Comparison of ENCODE assay signal across 8 cellular contexts in genomic region chr21:43645414-43645891, GRCh38. TPM values are rescaled to one million over a fixed set of nuclear protein-coding genes. Genes with fewer than 3 reads are reported as not detected.
DNase-seq lines count a peak whose midpoint lies in the region; ATAC-seq, FAIRE-seq and TF ChIP-seq lines count a peak whose summit lies in the region.

No MANE protein-coding gene starts in this region.

- H3K27me3 ChIP-seq in H7 (ENCODE audit: control insufficient read depth, insufficient read depth, low read length) (no peaks in the 10 kb centered on the region), OCI-LY3 (ENCODE audit: low read depth, low read length) (no peaks in the 10 kb centered on the region), bronchial epithelial cell (ENCODE audit: control insufficient read depth, insufficient read depth, low read length) (no peaks in the 10 kb centered on the region)

- no peaks in the 10 kb centered on the region for H4K20me1 ChIP-seq in OCI-LY3 (ENCODE audit: insufficient read depth, low read length)

- H3K9ac ChIP-seq in OCI-LY3 (ENCODE audit: low read length), result peak overlapping the region; percentile 20; the same call in 1 of the 2 replicates

- no peaks in the 10 kb centered on the region for H3K36me3 ChIP-seq in H7 (replicated peaks; ENCODE audit: control insufficient read depth, insufficient read depth, low read length)
- no peaks in the 10 kb centered on the region for H3K36me3 ChIP-seq in OCI-LY3 (replicated peaks; ENCODE audit: low read depth, low read length)
- H3K36me3 ChIP-seq in bronchial epithelial cell (ENCODE audit: control insufficient read depth, insufficient read depth, low read length), result no peaks in the 10 kb centered on the region

- H3K4me1 ChIP-seq in OCI-LY3 (ENCODE audit: low read length), result peaks cover 17% of the 10 kb centered on the region

- ATAC-seq in left lobe of liver (peak; percentile 60), HG03025 (IDR thresholded peaks at IDR 0.05; ENCODE audit: low FRiP score, unreplicated experiment) (no peak), GM19452 (IDR thresholded peaks at IDR 0.05; ENCODE audit: unreplicated experiment) (no peak)

- H3K9me3 ChIP-seq in OCI-LY3 (ENCODE audit: insufficient read depth, low read length), result no peaks in the 10 kb centered on the region

- no peak for FAIRE-seq in bronchial epithelial cell (lab: Jason Lieb, UNC)

- H2AFZ ChIP-seq in OCI-LY3 (ENCODE audit: low read depth, low read length), result 0 out of 2 replicates have a peak overlapping the region, but pooled peaks have one; percentile 16

- H3K79me2 ChIP-seq in OCI-LY3 (ENCODE audit: low read length), result no peaks in the 10 kb centered on the region

- H3K4me2 ChIP-seq in OCI-LY3 (ENCODE audit: low read length), result peak overlapping the region; percentile 68

- TF ChIP-seq CTCF in OCI-LY3 (IDR thresholded peaks at IDR 0.05; ENCODE audit: low read depth, low read length) (peak; percentile 51), bronchial epithelial cell (IDR thresholded peaks at IDR 0.05; ENCODE audit: insufficient read depth, low read length, severe bottlenecking) (peak; percentile 73)

- no peak overlapping the region for H3K27ac ChIP-seq in OCI-LY3 (ENCODE audit: low read length)

- no peak overlapping the region for H3K4me3 ChIP-seq in H7 (ENCODE audit: insufficient read depth, low read depth, low read length)
- peak overlapping the region; percentile 53 for H3K4me3 ChIP-seq in OCI-LY3 (ENCODE audit: low read length)
- H3K4me3 ChIP-seq in bronchial epithelial cell (ENCODE audit: low read depth, low read length), result no peak overlapping the region

- DNase-seq in COR-L47 (lab: John Stamatoyannopoulos, UW), result peak; percentile 32
- DNase-seq in H7, result peak; percentile 67
- DNase-seq in bronchial epithelial cell (ENCODE audit: low read depth), result peak; percentile 84
- DNase-seq in left lobe of liver (ENCODE audit: low spot score), result no peak
- peak; percentile 72 for DNase-seq in superior temporal gyrus (ENCODE audit: extremely low spot score)

RNA-seq across cellular contexts. Expression of gene HSF2BP, which starts 13.8 kb away (rescaled TPM):
- total RNA-seq in H7 (2014; rRNA removed; shearing (Covaris generic)), result 0.52 and 0.85 TPM in 2 replicates
- total RNA-seq in bronchial epithelial cell (5.8 and 6.6 TPM in 2 replicates), left lobe of liver (0.20 TPM)

RNA-seq across cellular contexts. Expression of gene RRP1B, which starts 13.9 kb away (rescaled TPM):
- 63.9 and 70.1 TPM in 2 replicates for total RNA-seq in H7 (2014; rRNA removed; shearing (Covaris generic))
- 25.3 and 31.1 TPM in 2 replicates for total RNA-seq in bronchial epithelial cell
- total RNA-seq in left lobe of liver, result 7.7 TPM
